In the genomic region with DNA sequence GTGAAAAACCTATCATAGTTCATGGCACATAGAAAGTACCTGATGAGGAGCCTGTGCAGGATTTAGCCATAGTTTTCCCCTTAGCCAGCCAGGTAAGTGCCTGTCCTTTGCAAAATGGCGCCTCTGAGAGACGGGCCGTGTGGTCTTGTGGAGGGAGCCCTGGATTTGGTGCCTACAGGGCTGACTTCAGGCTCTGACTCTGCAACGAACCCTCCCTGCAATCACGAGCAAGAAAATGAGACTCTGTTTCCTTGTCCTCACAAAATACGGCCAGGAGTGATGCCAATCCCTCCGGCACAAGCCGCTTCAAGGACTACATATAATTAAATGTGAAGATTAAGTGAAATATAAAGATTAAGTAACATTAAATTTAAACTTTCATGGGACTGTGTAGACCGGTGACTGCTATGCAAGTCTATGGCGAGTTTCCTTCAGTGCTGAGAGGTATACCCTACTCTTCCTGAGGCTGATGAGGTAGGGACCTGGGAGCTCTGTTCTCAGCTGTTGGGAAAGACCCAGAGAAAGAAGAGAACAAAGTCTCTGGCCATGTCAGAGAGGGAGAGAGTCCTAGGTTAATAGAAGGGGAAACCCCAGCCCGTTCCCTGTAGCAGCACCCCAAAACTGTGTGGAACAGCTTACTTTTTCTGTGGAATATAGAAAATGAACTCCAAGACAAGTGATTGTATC, we compare ENCODE assay signal across 1 cellular context.
A peak's percentile ranks its signal among the peaks of the same experiment; 100 is the strongest.
TF ChIP-seq lines count a peak whose summit lies in the region.

No MANE protein-coding gene starts in this region.

TF ChIP-seq in K562, 482 proteins besides CTCF, POLR2A, EP300 and RAD21:
- no peak for TF ChIP-seq RB1 (IDR thresholded peaks at IDR 0.05; ENCODE audit: low read depth)
- no peak for TF ChIP-seq RFX7 (CRISPR knock-in tag; IDR thresholded peaks at IDR 0.05)
- TF ChIP-seq, protein P1, sequence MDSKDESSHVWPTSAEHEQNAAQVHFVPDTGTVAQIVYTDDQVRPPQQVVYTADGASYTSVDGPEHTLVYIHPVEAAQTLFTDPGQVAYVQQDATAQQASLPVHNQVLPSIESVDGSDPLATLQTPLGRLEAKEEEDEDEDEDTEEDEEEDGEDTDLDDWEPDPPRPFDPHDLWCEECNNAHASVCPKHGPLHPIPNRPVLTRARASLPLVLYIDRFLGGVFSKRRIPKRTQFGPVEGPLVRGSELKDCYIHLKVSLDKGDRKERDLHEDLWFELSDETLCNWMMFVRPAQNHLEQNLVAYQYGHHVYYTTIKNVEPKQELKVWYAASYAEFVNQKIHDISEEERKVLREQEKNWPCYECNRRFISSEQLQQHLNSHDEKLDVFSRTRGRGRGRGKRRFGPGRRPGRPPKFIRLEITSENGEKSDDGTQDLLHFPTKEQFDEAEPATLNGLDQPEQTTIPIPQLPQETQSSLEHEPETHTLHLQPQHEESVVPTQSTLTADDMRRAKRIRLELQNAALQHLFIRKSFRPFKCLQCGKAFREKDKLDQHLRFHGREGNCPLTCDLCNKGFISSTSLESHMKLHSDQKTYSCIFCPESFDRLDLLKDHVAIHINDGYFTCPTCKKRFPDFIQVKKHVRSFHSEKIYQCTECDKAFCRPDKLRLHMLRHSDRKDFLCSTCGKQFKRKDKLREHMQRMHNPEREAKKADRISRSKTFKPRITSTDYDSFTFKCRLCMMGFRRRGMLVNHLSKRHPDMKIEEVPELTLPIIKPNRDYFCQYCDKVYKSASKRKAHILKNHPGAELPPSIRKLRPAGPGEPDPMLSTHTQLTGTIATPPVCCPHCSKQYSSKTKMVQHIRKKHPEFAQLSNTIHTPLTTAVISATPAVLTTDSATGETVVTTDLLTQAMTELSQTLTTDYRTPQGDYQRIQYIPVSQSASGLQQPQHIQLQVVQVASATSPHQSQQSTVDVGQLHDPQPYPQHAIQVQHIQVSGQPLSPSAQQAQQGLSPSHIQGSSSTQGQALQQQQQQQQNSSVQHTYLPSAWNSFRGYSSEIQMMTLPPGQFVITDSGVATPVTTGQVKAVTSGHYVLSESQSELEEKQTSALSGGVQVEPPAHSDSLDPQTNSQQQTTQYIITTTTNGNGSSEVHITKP (IDR thresholded peaks at IDR 0.05; ENCODE audit: partially characterized antibody), result peak; percentile 38
- TF ChIP-seq ZBTB43 (CRISPR knock-in tag; IDR thresholded peaks at IDR 0.05), result no peak
- TF ChIP-seq FOXJ2 (tag; IDR thresholded peaks at IDR 0.05), result no peak
- no peak for TF ChIP-seq ATF1 (CRISPR knock-in tag; IDR thresholded peaks at IDR 0.05)
- no peak for TF ChIP-seq ATF1 (tag; IDR thresholded peaks at IDR 0.05)
- no peak for TF ChIP-seq NELFE (IDR thresholded peaks at IDR 0.05; ENCODE audit: insufficient read depth, insufficient read length)
